ENCODE assay signal across 22 cellular contexts in the genomic region with DNA sequence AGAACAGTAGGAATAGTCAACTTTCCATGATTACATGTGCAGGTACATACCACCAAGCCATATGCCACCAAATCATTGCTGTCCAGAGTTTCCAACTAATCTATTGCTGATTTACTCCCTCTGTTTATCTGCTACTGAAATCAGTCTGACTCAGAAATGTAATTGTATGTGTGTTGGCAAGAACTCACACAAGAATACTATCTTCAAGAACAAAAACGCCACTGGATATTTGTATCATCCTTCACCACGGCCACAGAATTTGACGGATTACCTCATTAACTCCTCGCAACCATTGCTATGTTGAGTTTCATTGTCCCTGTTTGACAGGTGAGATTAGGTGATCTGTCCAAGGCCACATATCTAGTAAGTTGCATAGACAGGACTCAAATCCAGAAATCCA.
DNase-seq lines count a peak whose midpoint lies in the region; ATAC-seq, FAIRE-seq and TF ChIP-seq lines count a peak whose summit lies in the region.
"Had no signal": no experiment of that assay in that cellular context is flagged by ENCODE, and none has a peak within 500 bp of the region (broad histone marks: within the 10 kb centered on the region; RNA-seq: fewer than 3 reads in every experiment).

No MANE protein-coding gene starts in this region.

- ATAC-seq in GM19324 (IDR thresholded peaks at IDR 0.05; ENCODE audit: low FRiP score, unreplicated experiment) = no peak
- ATAC-seq: CD8-positive, alpha-beta T cell; HepG2; Right ventricle myocardium inferior had no signal

- no peaks in the 10 kb centered on the region for H3K9me2 ChIP-seq in GM23248 (ENCODE audit: insufficient read depth)
- no peaks in the 10 kb centered on the region for H3K9me2 ChIP-seq in SK-N-SH

- peaks cover 36% of the 10 kb centered on the region for H3K4me1 ChIP-seq in GM23248 (ENCODE audit: insufficient read depth)
- peaks cover 7 to 13% of the 10 kb centered on the region in 2 experiments; a peak in 2 of 4 replicates for H3K4me1 ChIP-seq in SK-N-SH (ENCODE audit: control insufficient read depth in 1 of 2, insufficient read depth in 2 of 2, low read depth in 1 of 2, low read length in 1 of 2)
- peaks cover 5% of the 10 kb centered on the region for H3K4me1 ChIP-seq in suprapubic skin

- TF ChIP-seq POLR2A in suprapubic skin (IDR thresholded peaks at IDR 0.05) (no peak), GM12891 (IDR thresholded peaks at IDR 0.05; ENCODE audit: low read depth, low read length) (no peak)

- TF ChIP-seq EP300 in SK-N-SH (IDR thresholded peaks at IDR 0.05; ENCODE audit: borderline replicate concordance in 1 of 2, low read depth in 1 of 2, low read length in 1 of 2) (peak in 1 of 2 experiments; percentile 71; a peak in 1 of 4 replicates), suprapubic skin (IDR thresholded peaks at IDR 0.05) (no peak)

- H3K79me2 ChIP-seq in GM23248 (ENCODE audit: insufficient read depth) (no peaks in the 10 kb centered on the region), SK-N-SH (ENCODE audit: insufficient read depth) (no peaks in the 10 kb centered on the region)

- CTCF ChIA-PET in SK-N-SH (lab: Yijun Ruan, JAX) = interaction anchor here (1.0 to 1.2 kb wide), 3 partner anchors 12 to 66 kb away, joined by 3 to 4 read pairs (median 4); no protein-coding TSS in a partner anchor

- no peak for FAIRE-seq in GM12891 (lab: Jason Lieb, UNC)
- FAIRE-seq: D721Med, G401.6, GM12878, GM18507, H1, HepG2 had no signal

- intact Hi-C loops in cardiac septum (cut with DNase I) = no loop called here

- H3F3A ChIP-seq in GM23248 (ENCODE audit: insufficient read depth) = peaks cover 28% of the 10 kb centered on the region
- H3F3A ChIP-seq in SK-N-SH (replicated peaks; ENCODE audit: insufficient read depth) = peaks cover 20% of the 10 kb centered on the region

- no peaks in the 10 kb centered on the region for H3K9me3 ChIP-seq in GM23248 (ENCODE audit: low read depth)
- no peaks in the 10 kb centered on the region for H3K9me3 ChIP-seq in SK-N-SH
- H3K9me3 ChIP-seq in suprapubic skin = no peaks in the 10 kb centered on the region
- H3K9me3 ChIP-seq: BE2C, MG63 had no signal

- H3K9ac ChIP-seq in GM23248 (no peak overlapping the region), SK-N-SH (no peak overlapping the region)

- no peak overlapping the region for H2AFZ ChIP-seq in GM23248
- H2AFZ ChIP-seq in SK-N-SH (ENCODE audit: low read depth) = no peak overlapping the region

- H4K20me1 ChIP-seq in GM23248 (ENCODE audit: insufficient read depth) (no peaks in the 10 kb centered on the region), SK-N-SH (ENCODE audit: insufficient read depth) (no peaks in the 10 kb centered on the region)

- H3K27ac ChIP-seq in GM23248 (no peak overlapping the region), SK-N-SH (ENCODE audit: low read depth in 2 of 2, low read length in 1 of 2) (peak overlapping the region in 1 of 2 experiments; percentile 82; a peak in 3 of 4 replicates), brain microvascular endothelial cell (no peak overlapping the region), suprapubic skin (no peak overlapping the region)

- in situ Hi-C loops in GM23248 (cut with MboI) (no loop called here), brain microvascular endothelial cell (cut with HindIII; ENCODE audit: low pct_ligation_motif_present, low sequenced_read_pairs) (no loop called here)

- WGBS in GM23248 (ENCODE audit: low coverage in 1 of 2, low lambda C conversion rate in 2 of 2, missing lambda C conversion rate in 2 of 2), 2 experiments = 33 to 53% methylated on average over 4 of the region's 4 CpGs
- WGBS in SK-N-SH (ENCODE audit: low lambda C conversion rate) = 44% methylated on average over 4 of the region's 4 CpGs
- 66% methylated on average over 4 of the region's 4 CpGs for WGBS in suprapubic skin

- POLR2A ChIA-PET in SK-N-SH (lab: Yijun Ruan, JAX) = no interaction called here

- H3K4me2 ChIP-seq in GM23248 (ENCODE audit: unreplicated experiment) (peak overlapping the region; percentile 47), SK-N-SH (no peak overlapping the region)

- no peak overlapping the region for H3K4me3 ChIP-seq in GM23248
- no peak overlapping the region for H3K4me3 ChIP-seq in SK-N-SH (ENCODE audit: low read depth in 2 of 2, low read length in 1 of 2)
- no peak overlapping the region for H3K4me3 ChIP-seq in brain microvascular endothelial cell (ENCODE audit: low read depth, low read length)
- no peak overlapping the region for H3K4me3 ChIP-seq in skeletal muscle cell (ENCODE audit: low read depth, low read length)
- no peak overlapping the region for H3K4me3 ChIP-seq in suprapubic skin
- H3K4me3 ChIP-seq: GM12878, MG63 had no signal

- TF ChIP-seq RAD21 in SK-N-SH (IDR thresholded peaks at IDR 0.05; ENCODE audit: low read length) = no peak

- TF ChIP-seq CTCF in SK-N-SH (IDR thresholded peaks at IDR 0.05) (no peak), brain microvascular endothelial cell (IDR thresholded peaks at IDR 0.05; ENCODE audit: low read depth, low read length, missing control alignments) (no peak), suprapubic skin (IDR thresholded peaks at IDR 0.05) (no peak)

- H3K27me3 ChIP-seq in GM23248 (replicated peaks; ENCODE audit: insufficient read depth) (no peaks in the 10 kb centered on the region), SK-N-SH (ENCODE audit: insufficient read depth) (no peaks in the 10 kb centered on the region), brain microvascular endothelial cell (replicated peaks) (no peaks in the 10 kb centered on the region), suprapubic skin (no peaks in the 10 kb centered on the region)
- H3K27me3 ChIP-seq: BE2C, MG63 had no signal

- DNase-seq in GM23248 (peak; percentile 57), SK-N-SH (no peak), brain microvascular endothelial cell (peak; percentile 44), skeletal muscle cell (ENCODE audit: low read depth) (peak; percentile 6), suprapubic skin (ENCODE audit: low spot score in 2 of 2) (no peak), cardiac septum (ENCODE audit: low spot score) (no peak), GM12891 (ENCODE audit: insufficient read length, low spot score) (no peak)
- DNase-seq: BE2C; CD8-positive, alpha-beta T cell; DMS79; MG63; NCI-H1092 treated with DMSO at 0.1 percent for 48 hours; NCI-H2081 treated with DMSO at 0.1 percent for 48 hours; NCI-H510A treated with DMSO at 0.1 percent for 48 hours had no signal

- no peaks in the 10 kb centered on the region for H3K36me3 ChIP-seq in GM23248 (ENCODE audit: low read depth)
- H3K36me3 ChIP-seq in SK-N-SH (replicated peaks in 1 of 2; ENCODE audit: control insufficient read depth in 1 of 2, insufficient read depth in 2 of 2, low read length in 1 of 2) = peaks cover 0 to 15% of the 10 kb centered on the region in 2 experiments
- no peaks in the 10 kb centered on the region for H3K36me3 ChIP-seq in brain microvascular endothelial cell (replicated peaks)
- H3K36me3 ChIP-seq in suprapubic skin = no peaks in the 10 kb centered on the region
- H3K36me3 ChIP-seq: BE2C, MG63 had no signal

TF ChIP-seq in SK-N-SH, 30 proteins besides CTCF, POLR2A, EP300 and RAD21 (continues in another document):
- TF ChIP-seq, protein P1, sequence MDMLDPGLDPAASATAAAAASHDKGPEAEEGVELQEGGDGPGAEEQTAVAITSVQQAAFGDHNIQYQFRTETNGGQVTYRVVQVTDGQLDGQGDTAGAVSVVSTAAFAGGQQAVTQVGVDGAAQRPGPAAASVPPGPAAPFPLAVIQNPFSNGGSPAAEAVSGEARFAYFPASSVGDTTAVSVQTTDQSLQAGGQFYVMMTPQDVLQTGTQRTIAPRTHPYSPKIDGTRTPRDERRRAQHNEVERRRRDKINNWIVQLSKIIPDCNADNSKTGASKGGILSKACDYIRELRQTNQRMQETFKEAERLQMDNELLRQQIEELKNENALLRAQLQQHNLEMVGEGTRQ (IDR thresholded peaks at IDR 0.05; ENCODE audit: borderline replicate concordance, low read depth, low read length) = no peak
- TF ChIP-seq FOXM1 (IDR thresholded peaks at IDR 0.05; ENCODE audit: low read depth) (no peak), RFX5 (IDR thresholded peaks at IDR 0.05; ENCODE audit: low read length) (no peak), MAX (IDR thresholded peaks at IDR 0.05; ENCODE audit: low read depth) (no peak)

TF ChIP-seq in GM12891, 5 proteins besides CTCF, POLR2A, EP300 and RAD21:
- TF ChIP-seq TAF1 (IDR thresholded peaks at IDR 0.05; ENCODE audit: low read depth, low read length) = no peak
- no peak for TF ChIP-seq SPI1 (IDR thresholded peaks at IDR 0.05; ENCODE audit: low read depth, low read length)
- no peak for TF ChIP-seq POLR2AphosphoS5 (IDR thresholded peaks at IDR 0.05; ENCODE audit: low read depth, low read length)
- no peak for TF ChIP-seq POU2F2 (IDR thresholded peaks at IDR 0.05; ENCODE audit: low read depth, low read length)
- TF ChIP-seq PAX5 (IDR thresholded peaks at IDR 0.05; ENCODE audit: insufficient read depth, low read length, severe bottlenecking) = no peak
TF ChIP-seq in GM12891: peak in this region for 0.

Comparison
In these comparisons a context has a peak if more than half of its experiments do, and no peak if none do; other contexts are left out.
1. DNase-seq: peak in GM23248 (single experiment), brain microvascular endothelial cell (single experiment) and skeletal muscle cell (single experiment); none in SK-N-SH (single experiment), suprapubic skin (0 of 2), cardiac septum (single experiment) and GM12891 (single experiment).